Comparison of ENCODE assay signal across 23 cellular contexts in genomic region chr2:39546937-39547336, GRCh38.
A peak's percentile ranks its signal among the peaks of the same experiment; 100 is the strongest.
DNase-seq lines count a peak whose midpoint lies in the region; ATAC-seq, FAIRE-seq and TF ChIP-seq lines count a peak whose summit lies in the region.
"Had no signal": no experiment of that assay in that cellular context is flagged by ENCODE, and none has a peak within 500 bp of the region (broad histone marks: within the 10 kb centered on the region; RNA-seq: fewer than 3 reads in every experiment).

No MANE protein-coding gene starts in this region.

- no peaks in the 10 kb centered on the region for H3K4me1 Mint-ChIP-seq in stimulated activated memory B cell treated with anti-CD40 and anti-IgM and Interleukin-4, amounts not matched to agents 10 μg/mL and 1 μg/mL and 100 μg/mL, for 72 hours
- H3K4me1 Mint-ChIP-seq: activated naive CD4-positive, alpha-beta T cell treated with anti-CD3 and anti-CD28 coated beads, Interleukin-2, amount 50 U/mL, for 24 hours; nephron had no signal

- H3K27me3 Mint-ChIP-seq in stimulated activated memory B cell treated with anti-CD40 and anti-IgM and Interleukin-4, amounts not matched to agents 10 μg/mL and 1 μg/mL and 100 μg/mL, for 72 hours: peaks cover 12% of the 10 kb centered on the region
- H3K27me3 Mint-ChIP-seq: activated naive CD4-positive, alpha-beta T cell treated with anti-CD3 and anti-CD28 coated beads, Interleukin-2, amount 50 U/mL, for 24 hours had no signal

- no peak overlapping the region for H2AFZ ChIP-seq in Karpas-422 (ENCODE audit: low read length)

- H3K9me2 ChIP-seq in Karpas-422 (replicated peaks; ENCODE audit: insufficient read depth, low read length): no peaks in the 10 kb centered on the region

- H3K9me3 ChIP-seq in Karpas-422 (ENCODE audit: low read length): no peaks in the 10 kb centered on the region

- H3K27ac ChIP-seq in foreskin keratinocyte (peak overlapping the region; percentile 20), Karpas-422 (ENCODE audit: low read length) (no peak overlapping the region)
- H3K27ac ChIP-seq: HL-60, left ventricle myocardium inferior, WERI-Rb-1 had no signal

- no peak overlapping the region for H3K4me2 ChIP-seq in Karpas-422 (ENCODE audit: low read depth, low read length, poor library complexity, severe bottlenecking)

- no peaks in the 10 kb centered on the region for H3K27me3 ChIP-seq in foreskin keratinocyte
- no peaks in the 10 kb centered on the region for H3K27me3 ChIP-seq in Karpas-422 (ENCODE audit: low read length)

- H3K9me3 Mint-ChIP-seq in stimulated activated memory B cell treated with anti-CD40 and anti-IgM and Interleukin-4, amounts not matched to agents 10 μg/mL and 1 μg/mL and 100 μg/mL, for 72 hours: no peaks in the 10 kb centered on the region
- H3K9me3 Mint-ChIP-seq: activated naive CD4-positive, alpha-beta T cell treated with anti-CD3 and anti-CD28 coated beads, Interleukin-2, amount 50 U/mL, for 24 hours; IgD-negative memory B cell; nephron had no signal

- H3K4me1 ChIP-seq in foreskin keratinocyte (peaks cover 26% of the 10 kb centered on the region), Karpas-422 (ENCODE audit: low read length) (no peaks in the 10 kb centered on the region)

- ATAC-seq in foreskin keratinocyte: no peak
- ATAC-seq in HG02938 (IDR thresholded peaks at IDR 0.05; ENCODE audit: unreplicated experiment): no peak
- no peak for ATAC-seq in stimulated activated memory B cell treated with anti-CD40 and anti-IgM and Interleukin-4, amounts not matched to agents 10 μg/mL and 1 μg/mL and 100 μg/mL, for 72 hours

- H3K9ac ChIP-seq in Karpas-422 (ENCODE audit: low read length): no peak overlapping the region

- no peak overlapping the region for H3K27ac Mint-ChIP-seq in stimulated activated memory B cell treated with anti-CD40 and anti-IgM and Interleukin-4, amounts not matched to agents 10 μg/mL and 1 μg/mL and 100 μg/mL, for 72 hours
- H3K27ac Mint-ChIP-seq: activated CD4-positive, alpha-beta T cell treated with anti-CD3 and anti-CD28 coated beads, Interleukin-2, amount 10 ng/mL, durations not matched to agents 24 days and 14 days; activated naive CD4-positive, alpha-beta T cell treated with anti-CD3 and anti-CD28 coated beads, Interleukin-2, amount 50 U/mL, for 24 hours; IgD-negative memory B cell; nephron had no signal

- no peaks in the 10 kb centered on the region for H3K36me3 Mint-ChIP-seq in stimulated activated memory B cell treated with anti-CD40 and anti-IgM and Interleukin-4, amounts not matched to agents 10 μg/mL and 1 μg/mL and 100 μg/mL, for 72 hours
- H3K36me3 Mint-ChIP-seq: activated naive CD4-positive, alpha-beta T cell treated with anti-CD3 and anti-CD28 coated beads, Interleukin-2, amount 50 U/mL, for 24 hours had no signal

- no peaks in the 10 kb centered on the region for H3K79me2 ChIP-seq in Karpas-422 (ENCODE audit: low read length)

- no peak overlapping the region for H3K4me3 Mint-ChIP-seq in stimulated activated memory B cell treated with anti-CD40 and anti-IgM and Interleukin-4, amounts not matched to agents 10 μg/mL and 1 μg/mL and 100 μg/mL, for 72 hours
- H3K4me3 Mint-ChIP-seq: activated CD4-positive, alpha-beta T cell treated with anti-CD3 and anti-CD28 coated beads, Interleukin-2, amount 10 ng/mL, durations not matched to agents 24 days and 14 days; activated naive CD4-positive, alpha-beta T cell treated with anti-CD3 and anti-CD28 coated beads, Interleukin-2, amount 50 U/mL, for 24 hours; IgD-negative memory B cell; nephron had no signal

- H3K4me3 ChIP-seq in Karpas-422 (ENCODE audit: low read length): no peak overlapping the region
- H3K4me3 ChIP-seq: left ventricle myocardium inferior had no signal

- H3K36me3 ChIP-seq in Karpas-422 (ENCODE audit: insufficient read depth, low read length): no peaks in the 10 kb centered on the region
- H3K36me3 ChIP-seq: left ventricle myocardium inferior, WERI-Rb-1 had no signal

- no peaks in the 10 kb centered on the region for H4K20me1 ChIP-seq in Karpas-422 (ENCODE audit: insufficient read depth, low read depth, low read length)

- DNase-seq in A172 (ENCODE audit: low spot score) (peak; percentile 50), HTR-8/SVneo (ENCODE audit: insufficient read length, low spot score) (no peak), astrocyte of the hippocampus (ENCODE audit: low read depth, low spot score) (peak; percentile 52), foreskin keratinocyte (peak in 1 of 2 donors; percentile 36), Karpas-422 (no peak), NCI-H1694 (lab: John Stamatoyannopoulos, UW) (no peak)
- DNase-seq: activated CD4-positive, alpha-beta T cell treated with anti-CD3 and anti-CD28 coated beads, Interleukin-2, amount 10 ng/mL, durations not matched to agents 24 days and 14 days; anterior cingulate cortex; cerebellar nuclear complex; DMS79; H7; left ventricle myocardium inferior; NCI-H2171; NCI-H524 treated with DMSO at 0.1 percent for 48 hours; WERI-Rb-1 had no signal

- no peak for TF ChIP-seq CTCF in foreskin keratinocyte (conservative IDR thresholded peaks at IDR 0.05)

- peak; percentile 26 for FAIRE-seq in HTR-8/SVneo (lab: Jason Lieb, UNC)
- FAIRE-seq: A204.1, frontal cortex had no signal

Comparison
In these comparisons a context has a peak if more than half of its experiments do, and no peak if none do; other contexts are left out.
1. DNase-seq: peak in A172 (single experiment) and astrocyte of the hippocampus (single experiment); none in HTR-8/SVneo (single experiment), Karpas-422 (single experiment) and NCI-H1694 (single experiment).